ENCODE assay signal across 20 cellular contexts in genomic region chr2:146873646-146874259, GRCh38.
DNase-seq lines count a peak whose midpoint lies in the region; ATAC-seq, FAIRE-seq and TF ChIP-seq lines count a peak whose summit lies in the region.
"Had no signal": no experiment of that assay in that cellular context is flagged by ENCODE, and none has a peak within 500 bp of the region (broad histone marks: within the 10 kb centered on the region; RNA-seq: fewer than 3 reads in every experiment).

No MANE protein-coding gene starts in this region.

- H3K27me3 ChIP-seq in GM12878 (replicated peaks in 1 of 2; ENCODE audit: control insufficient read depth in 2 of 2, insufficient read depth in 2 of 2, low read length in 1 of 2) (no peaks in the 10 kb centered on the region; a peak in 1 of 4 replicates), BE2C (no peaks in the 10 kb centered on the region), thyroid gland (no peaks in the 10 kb centered on the region)
- H3K27me3 ChIP-seq: stomach had no signal

- H3K27ac ChIP-seq in GM12878 (ENCODE audit: control insufficient read depth, insufficient read depth) (no peak overlapping the region), thyroid gland (no peak overlapping the region)
- H3K27ac ChIP-seq: 22Rv1, stomach had no signal

- peak; percentile 55 for ATAC-seq in GM12878
- ATAC-seq: Right ventricle myocardium inferior, sciatic nerve had no signal

- H3K9me3 ChIP-seq in GM12878 (replicated peaks; ENCODE audit: control insufficient read depth, insufficient read depth, low read length) (no peaks in the 10 kb centered on the region), BE2C (no peaks in the 10 kb centered on the region), thyroid gland (no peaks in the 10 kb centered on the region)
- H3K9me3 ChIP-seq: mucosa of descending colon, stomach had no signal

- POLR2A ChIA-PET in GM12878 (lab: Charles Lee), result no interaction called here

- no peak for TF ChIP-seq EP300 in GM12878 (IDR thresholded peaks at IDR 0.05; ENCODE audit: borderline replicate concordance in 1 of 2, control insufficient read depth in 1 of 2, low read depth in 2 of 2, low read length in 2 of 2)

- CTCF ChIA-PET in GM12878 (lab: Yijun Ruan, JAX), result interaction anchor here (1.6 kb wide), 1 partner anchor 56 kb away, joined by 3 read pairs; no protein-coding TSS in a partner anchor

- no peaks in the 10 kb centered on the region for H4K20me1 ChIP-seq in GM12878 (ENCODE audit: control insufficient read depth, insufficient read depth)

- H3K4me3 ChIP-seq in GM12878 (no peak overlapping the region), BE2C (ENCODE audit: low read depth, low read length) (no peak overlapping the region), thyroid gland (replicated peaks in 1 of 3) (no peak overlapping the region)
- H3K4me3 ChIP-seq: mucosa of descending colon, stomach had no signal

- FAIRE-seq in GM12878 (lab: Jason Lieb, UNC) (no peak), urothelium cell line (lab: Jason Lieb, UNC) (no peak)

- TF ChIP-seq RAD21 in GM12878 (IDR thresholded peaks at IDR 0.05; ENCODE audit: insufficient read depth, low read depth, low read length), result no peak

- H3K4me1 ChIP-seq in GM12878 (ENCODE audit: control insufficient read depth, insufficient read depth, low read length) (no peaks in the 10 kb centered on the region), BE2C (no peaks in the 10 kb centered on the region), thyroid gland (no peaks in the 10 kb centered on the region)
- H3K4me1 ChIP-seq: stomach had no signal

- no peak overlapping the region for H2AFZ ChIP-seq in GM12878 (ENCODE audit: control insufficient read depth, low read depth, low read length)

- in situ Hi-C loops in GM12878 (cut with MboI), result no loop called here

- H3K36me3 ChIP-seq in GM12878 (ENCODE audit: control insufficient read depth in 2 of 2, insufficient read depth in 2 of 2, low read length in 1 of 2) (no peaks in the 10 kb centered on the region), BE2C (no peaks in the 10 kb centered on the region), thyroid gland (no peaks in the 10 kb centered on the region)
- H3K36me3 ChIP-seq: stomach had no signal

- SMC1A ChIA-PET in GM12878 (lab: Charles Lee; ENCODE audit: uncharacterized antibody, unreplicated experiment), result interaction anchor here (0.7 to 2.0 kb wide), 4 partner anchors 8 to 40 kb away, joined by 3 to 7 read pairs (median 4); no protein-coding TSS in a partner anchor

- TF ChIP-seq CTCF in GM12878 (IDR thresholded peaks at IDR 0.05 in 2 of 3, conservative IDR thresholded peaks at IDR 0.05 in 1 of 3; ENCODE audit: control insufficient read depth in 2 of 3, extremely low read depth in 1 of 3, insufficient read depth in 1 of 3, low read depth in 3 of 3, low read length in 3 of 3) (no peak), BE2C (IDR thresholded peaks at IDR 0.05; ENCODE audit: low read depth, low read length) (no peak), thyroid gland (IDR thresholded peaks at IDR 0.05) (no peak)

- RAD21 ChIA-PET in GM12878 (lab: Charles Lee; ENCODE audit: unreplicated experiment), result interaction anchor here (1.2 kb wide), 1 partner anchor 30 kb away, joined by 3 read pairs; no protein-coding TSS in a partner anchor

- H3K9ac ChIP-seq in GM12878 (ENCODE audit: control insufficient read depth, insufficient read depth, low read length), result no peak overlapping the region

- DNase-seq in NCI-H2171 treated with DMSO at 0.1 percent for 48 hours (lab: John Stamatoyannopoulos, UW) (peak; percentile 44), NCI-H2171 (lab: John Stamatoyannopoulos, UW) (no peak), GM12878 (ENCODE audit: low read depth, low spot score) (no peak), glomerular endothelial cell (ENCODE audit: extremely low read depth, low read depth, low spot score) (peak; percentile 39), urothelium cell line (ENCODE audit: low spot score) (peak; percentile 5), BE2C (no peak), thyroid gland (no peak)
- DNase-seq in activated naive CD4-positive, alpha-beta T cell treated with Interleukin-2 at 50 U/mL for 16 hours, result no peak
- DNase-seq: activated CD4-positive, alpha-beta memory T cell treated with anti-CD3 and anti-CD28 coated beads for 36 hours; activated effector memory CD4-positive, alpha-beta T cell treated with anti-CD3 and anti-CD28 coated beads, Interleukin-2, amount 50 U/mL, for 16 hours; DMS79; H7; mucosa of descending colon; NCI-H1048; NCI-H187; NCI-H748 treated with DMSO at 0.1 percent for 48 hours had no signal

- BruUV-seq in GM12878 (replicated peaks; lab: Mats Ljungman, UMichigan), result no TSS peak

- H3K79me2 ChIP-seq in GM12878 (ENCODE audit: control insufficient read depth, insufficient read depth, low read length), result no peaks in the 10 kb centered on the region

- TF ChIP-seq POLR2A in GM12878 (IDR thresholded peaks at IDR 0.05; ENCODE audit: low read depth, low read length) (no peak), thyroid gland (IDR thresholded peaks at IDR 0.05) (no peak)

- 0% methylated on average over 3 of the region's 3 CpGs for WGBS in GM12878 (ENCODE audit: insufficient coverage, insufficient replicate concordance, low lambda C conversion rate, missing lambda C conversion rate)
- 76 to 77% methylated on average over 3 of the region's 3 CpGs for WGBS in thyroid gland, 2 donors

- no peak overlapping the region for H3K4me2 ChIP-seq in GM12878 (ENCODE audit: control insufficient read depth, insufficient read depth)

- intact Hi-C loops in GM12878 (cut with micrococcal nuclease; ENCODE audit: unreplicated experiment), result no loop called here
- intact Hi-C loops in thyroid gland (cut with DNase I), result no loop called here

TF ChIP-seq in GM12878, 131 proteins besides CTCF, POLR2A, EP300 and RAD21:
- no peak for TF ChIP-seq CEBPB (IDR thresholded peaks at IDR 0.05; ENCODE audit: borderline replicate concordance in 1 of 2, low read depth in 2 of 2, low read length in 2 of 2)
- TF ChIP-seq MTA3 (IDR thresholded peaks at IDR 0.05; ENCODE audit: borderline replicate concordance, low read length), result no peak
- TF ChIP-seq NR2F1 (conservative IDR thresholded peaks at IDR 0.05), result no peak
- TF ChIP-seq, protein P1, sequence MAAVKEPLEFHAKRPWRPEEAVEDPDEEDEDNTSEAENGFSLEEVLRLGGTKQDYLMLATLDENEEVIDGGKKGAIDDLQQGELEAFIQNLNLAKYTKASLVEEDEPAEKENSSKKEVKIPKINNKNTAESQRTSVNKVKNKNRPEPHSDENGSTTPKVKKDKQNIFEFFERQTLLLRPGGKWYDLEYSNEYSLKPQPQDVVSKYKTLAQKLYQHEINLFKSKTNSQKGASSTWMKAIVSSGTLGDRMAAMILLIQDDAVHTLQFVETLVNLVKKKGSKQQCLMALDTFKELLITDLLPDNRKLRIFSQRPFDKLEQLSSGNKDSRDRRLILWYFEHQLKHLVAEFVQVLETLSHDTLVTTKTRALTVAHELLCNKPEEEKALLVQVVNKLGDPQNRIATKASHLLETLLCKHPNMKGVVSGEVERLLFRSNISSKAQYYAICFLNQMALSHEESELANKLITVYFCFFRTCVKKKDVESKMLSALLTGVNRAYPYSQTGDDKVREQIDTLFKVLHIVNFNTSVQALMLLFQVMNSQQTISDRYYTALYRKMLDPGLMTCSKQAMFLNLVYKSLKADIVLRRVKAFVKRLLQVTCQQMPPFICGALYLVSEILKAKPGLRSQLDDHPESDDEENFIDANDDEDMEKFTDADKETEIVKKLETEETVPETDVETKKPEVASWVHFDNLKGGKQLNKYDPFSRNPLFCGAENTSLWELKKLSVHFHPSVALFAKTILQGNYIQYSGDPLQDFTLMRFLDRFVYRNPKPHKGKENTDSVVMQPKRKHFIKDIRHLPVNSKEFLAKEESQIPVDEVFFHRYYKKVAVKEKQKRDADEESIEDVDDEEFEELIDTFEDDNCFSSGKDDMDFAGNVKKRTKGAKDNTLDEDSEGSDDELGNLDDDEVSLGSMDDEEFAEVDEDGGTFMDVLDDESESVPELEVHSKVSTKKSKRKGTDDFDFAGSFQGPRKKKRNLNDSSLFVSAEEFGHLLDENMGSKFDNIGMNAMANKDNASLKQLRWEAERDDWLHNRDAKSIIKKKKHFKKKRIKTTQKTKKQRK (IDR thresholded peaks at IDR 0.05; ENCODE audit: low read depth, low read length), result no peak
- TF ChIP-seq DPF2 (IDR thresholded peaks at IDR 0.05), result no peak
- TF ChIP-seq, protein P2, sequence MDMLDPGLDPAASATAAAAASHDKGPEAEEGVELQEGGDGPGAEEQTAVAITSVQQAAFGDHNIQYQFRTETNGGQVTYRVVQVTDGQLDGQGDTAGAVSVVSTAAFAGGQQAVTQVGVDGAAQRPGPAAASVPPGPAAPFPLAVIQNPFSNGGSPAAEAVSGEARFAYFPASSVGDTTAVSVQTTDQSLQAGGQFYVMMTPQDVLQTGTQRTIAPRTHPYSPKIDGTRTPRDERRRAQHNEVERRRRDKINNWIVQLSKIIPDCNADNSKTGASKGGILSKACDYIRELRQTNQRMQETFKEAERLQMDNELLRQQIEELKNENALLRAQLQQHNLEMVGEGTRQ (IDR thresholded peaks at IDR 0.05; ENCODE audit: borderline replicate concordance, low read depth, low read length), result no peak
- TF ChIP-seq CHD4 (IDR thresholded peaks at IDR 0.05), result no peak

Comparison
In these comparisons a context has a peak if more than half of its experiments do, and no peak if none do; other contexts are left out.
1. DNase-seq: peak in NCI-H2171 treated with DMSO at 0.1 percent for 48 hours (single experiment), glomerular endothelial cell (single experiment) and urothelium cell line (single experiment); none in NCI-H2171 (single experiment), GM12878 (single experiment), activated naive CD4-positive, alpha-beta T cell treated with Interleukin-2 at 50 U/mL for 16 hours (single experiment), BE2C (single experiment) and thyroid gland (0 of 2).